1 cellular context compared by ENCODE assay signal in the genomic region with DNA sequence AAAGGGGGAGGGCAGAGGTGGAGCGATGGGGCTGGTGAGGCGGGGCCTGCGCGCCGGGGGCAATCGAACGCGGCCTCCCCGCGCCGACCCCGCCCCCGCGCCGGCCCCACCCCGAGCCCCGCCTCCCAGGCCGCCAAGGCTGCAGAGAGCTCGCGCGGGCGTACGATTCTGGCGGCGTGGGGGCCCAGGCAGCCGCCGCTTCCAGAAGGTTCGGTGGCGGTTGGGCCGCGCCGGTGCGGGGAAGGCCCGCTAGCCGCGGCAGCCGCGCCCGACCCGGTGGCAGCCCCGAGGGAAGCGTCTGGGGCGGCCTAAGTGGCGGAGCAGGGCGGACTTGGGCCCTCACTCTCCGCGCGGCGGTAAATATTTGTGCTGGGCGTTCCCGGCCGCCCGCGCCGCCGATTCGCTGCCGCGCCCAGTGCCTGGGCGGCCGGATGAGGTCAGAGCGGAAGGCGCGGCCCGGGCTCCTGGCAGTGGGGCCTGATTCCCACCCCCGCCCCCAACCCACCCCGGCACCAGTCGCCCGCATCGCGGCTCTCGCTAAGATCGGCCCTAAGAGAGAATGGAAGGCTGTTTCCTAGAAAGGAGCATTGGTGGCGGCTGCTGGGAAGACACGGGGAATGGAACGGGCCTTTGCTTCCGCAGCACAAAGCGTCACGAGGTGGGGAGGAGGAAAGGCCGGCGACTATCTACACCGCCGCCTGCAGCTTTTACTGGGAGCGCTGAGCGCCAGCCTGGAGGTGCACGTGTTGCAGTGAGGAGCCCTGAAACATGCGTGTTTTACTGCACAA.
TF ChIP-seq lines count a peak whose summit lies in the region.

A gene with protein sequence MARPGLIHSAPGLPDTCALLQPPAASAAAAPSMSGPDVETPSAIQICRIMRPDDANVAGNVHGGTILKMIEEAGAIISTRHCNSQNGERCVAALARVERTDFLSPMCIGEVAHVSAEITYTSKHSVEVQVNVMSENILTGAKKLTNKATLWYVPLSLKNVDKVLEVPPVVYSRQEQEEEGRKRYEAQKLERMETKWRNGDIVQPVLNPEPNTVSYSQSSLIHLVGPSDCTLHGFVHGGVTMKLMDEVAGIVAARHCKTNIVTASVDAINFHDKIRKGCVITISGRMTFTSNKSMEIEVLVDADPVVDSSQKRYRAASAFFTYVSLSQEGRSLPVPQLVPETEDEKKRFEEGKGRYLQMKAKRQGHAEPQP (minus strand): TSS at position 368 of the 788 bp plus-strand sequence. CDS start 368 bp downstream, outside the sequence.

TF ChIP-seq in K562, 482 proteins besides CTCF, POLR2A, EP300 and RAD21 (continued from another document and continues in another):
- TF ChIP-seq, protein P1, sequence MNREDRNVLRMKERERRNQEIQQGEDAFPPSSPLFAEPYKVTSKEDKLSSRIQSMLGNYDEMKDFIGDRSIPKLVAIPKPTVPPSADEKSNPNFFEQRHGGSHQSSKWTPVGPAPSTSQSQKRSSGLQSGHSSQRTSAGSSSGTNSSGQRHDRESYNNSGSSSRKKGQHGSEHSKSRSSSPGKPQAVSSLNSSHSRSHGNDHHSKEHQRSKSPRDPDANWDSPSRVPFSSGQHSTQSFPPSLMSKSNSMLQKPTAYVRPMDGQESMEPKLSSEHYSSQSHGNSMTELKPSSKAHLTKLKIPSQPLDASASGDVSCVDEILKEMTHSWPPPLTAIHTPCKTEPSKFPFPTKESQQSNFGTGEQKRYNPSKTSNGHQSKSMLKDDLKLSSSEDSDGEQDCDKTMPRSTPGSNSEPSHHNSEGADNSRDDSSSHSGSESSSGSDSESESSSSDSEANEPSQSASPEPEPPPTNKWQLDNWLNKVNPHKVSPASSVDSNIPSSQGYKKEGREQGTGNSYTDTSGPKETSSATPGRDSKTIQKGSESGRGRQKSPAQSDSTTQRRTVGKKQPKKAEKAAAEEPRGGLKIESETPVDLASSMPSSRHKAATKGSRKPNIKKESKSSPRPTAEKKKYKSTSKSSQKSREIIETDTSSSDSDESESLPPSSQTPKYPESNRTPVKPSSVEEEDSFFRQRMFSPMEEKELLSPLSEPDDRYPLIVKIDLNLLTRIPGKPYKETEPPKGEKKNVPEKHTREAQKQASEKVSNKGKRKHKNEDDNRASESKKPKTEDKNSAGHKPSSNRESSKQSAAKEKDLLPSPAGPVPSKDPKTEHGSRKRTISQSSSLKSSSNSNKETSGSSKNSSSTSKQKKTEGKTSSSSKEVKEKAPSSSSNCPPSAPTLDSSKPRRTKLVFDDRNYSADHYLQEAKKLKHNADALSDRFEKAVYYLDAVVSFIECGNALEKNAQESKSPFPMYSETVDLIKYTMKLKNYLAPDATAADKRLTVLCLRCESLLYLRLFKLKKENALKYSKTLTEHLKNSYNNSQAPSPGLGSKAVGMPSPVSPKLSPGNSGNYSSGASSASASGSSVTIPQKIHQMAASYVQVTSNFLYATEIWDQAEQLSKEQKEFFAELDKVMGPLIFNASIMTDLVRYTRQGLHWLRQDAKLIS (CRISPR knock-in tag; IDR thresholded peaks at IDR 0.05): peak; percentile 93
- TF ChIP-seq ZFP1 (CRISPR knock-in tag; IDR thresholded peaks at IDR 0.05) (no peak), L3MBTL2 (IDR thresholded peaks at IDR 0.05) (peak; percentile 97), CBX5 (IDR thresholded peaks at IDR 0.05; ENCODE audit: borderline replicate concordance, low read depth) (no peak), SMC3 (conservative IDR thresholded peaks at IDR 0.05; ENCODE audit: insufficient read depth, low read depth, low read length) (no peak), SRSF7 (optimal IDR thresholded peaks at IDR 0.05; ENCODE audit: low read depth, low read length) (no peak), NFE2 (IDR thresholded peaks at IDR 0.05; ENCODE audit: low read depth) (no peak), HLTF (IDR thresholded peaks at IDR 0.05) (no peak), CCAR2 (IDR thresholded peaks at IDR 0.05; ENCODE audit: low read depth, low read length) (no peak), CREBBP (IDR thresholded peaks at IDR 0.05; ENCODE audit: low read depth, low read length) (no peak), E2F3 (CRISPR knock-in tag; IDR thresholded peaks at IDR 0.05) (peak; percentile 67; the same call in 1 of the 2 replicates), ILF3 (IDR thresholded peaks at IDR 0.05; ENCODE audit: borderline replicate concordance) (no peak; the same call in 1 of the 2 replicates), NCOA1 (IDR thresholded peaks at IDR 0.05; ENCODE audit: low read depth) (0 out of 2 replicates have a peak, but pooled peaks have one; percentile 29), ETV1 (tag; conservative IDR thresholded peaks at IDR 0.05; ENCODE audit: low read depth) (peak; percentile 88), ZNF561 (CRISPR knock-in tag; conservative IDR thresholded peaks at IDR 0.05) (no peak), CREM (IDR thresholded peaks at IDR 0.05; ENCODE audit: low read depth) (peak; percentile 79), HMG20B (CRISPR knock-in tag; IDR thresholded peaks at IDR 0.05) (no peak), FUS (optimal IDR thresholded peaks at IDR 0.05; ENCODE audit: low read depth, low read length) (no peak), TRIM24 (IDR thresholded peaks at IDR 0.05) (0 out of 4 replicates have a peak, but pooled peaks of 1 of the 2 experiments have one; percentile 27)
- TF ChIP-seq, protein P2, sequence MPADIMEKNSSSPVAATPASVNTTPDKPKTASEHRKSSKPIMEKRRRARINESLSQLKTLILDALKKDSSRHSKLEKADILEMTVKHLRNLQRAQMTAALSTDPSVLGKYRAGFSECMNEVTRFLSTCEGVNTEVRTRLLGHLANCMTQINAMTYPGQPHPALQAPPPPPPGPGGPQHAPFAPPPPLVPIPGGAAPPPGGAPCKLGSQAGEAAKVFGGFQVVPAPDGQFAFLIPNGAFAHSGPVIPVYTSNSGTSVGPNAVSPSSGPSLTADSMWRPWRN (IDR thresholded peaks at IDR 0.05; ENCODE audit: low read depth): no peak
- TF ChIP-seq, protein P3, sequence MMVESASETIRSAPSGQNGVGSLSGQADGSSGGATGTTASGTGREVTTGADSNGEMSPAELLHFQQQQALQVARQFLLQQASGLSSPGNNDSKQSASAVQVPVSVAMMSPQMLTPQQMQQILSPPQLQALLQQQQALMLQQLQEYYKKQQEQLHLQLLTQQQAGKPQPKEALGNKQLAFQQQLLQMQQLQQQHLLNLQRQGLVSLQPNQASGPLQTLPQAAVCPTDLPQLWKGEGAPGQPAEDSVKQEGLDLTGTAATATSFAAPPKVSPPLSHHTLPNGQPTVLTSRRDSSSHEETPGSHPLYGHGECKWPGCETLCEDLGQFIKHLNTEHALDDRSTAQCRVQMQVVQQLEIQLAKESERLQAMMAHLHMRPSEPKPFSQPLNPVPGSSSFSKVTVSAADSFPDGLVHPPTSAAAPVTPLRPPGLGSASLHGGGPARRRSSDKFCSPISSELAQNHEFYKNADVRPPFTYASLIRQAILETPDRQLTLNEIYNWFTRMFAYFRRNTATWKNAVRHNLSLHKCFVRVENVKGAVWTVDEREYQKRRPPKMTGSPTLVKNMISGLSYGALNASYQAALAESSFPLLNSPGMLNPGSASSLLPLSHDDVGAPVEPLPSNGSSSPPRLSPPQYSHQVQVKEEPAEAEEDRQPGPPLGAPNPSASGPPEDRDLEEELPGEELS (CRISPR knock-in tag; IDR thresholded peaks at IDR 0.05; ENCODE audit: borderline replicate concordance): peak; percentile 94; the same call in 1 of the 2 replicates
- TF ChIP-seq, protein P4, sequence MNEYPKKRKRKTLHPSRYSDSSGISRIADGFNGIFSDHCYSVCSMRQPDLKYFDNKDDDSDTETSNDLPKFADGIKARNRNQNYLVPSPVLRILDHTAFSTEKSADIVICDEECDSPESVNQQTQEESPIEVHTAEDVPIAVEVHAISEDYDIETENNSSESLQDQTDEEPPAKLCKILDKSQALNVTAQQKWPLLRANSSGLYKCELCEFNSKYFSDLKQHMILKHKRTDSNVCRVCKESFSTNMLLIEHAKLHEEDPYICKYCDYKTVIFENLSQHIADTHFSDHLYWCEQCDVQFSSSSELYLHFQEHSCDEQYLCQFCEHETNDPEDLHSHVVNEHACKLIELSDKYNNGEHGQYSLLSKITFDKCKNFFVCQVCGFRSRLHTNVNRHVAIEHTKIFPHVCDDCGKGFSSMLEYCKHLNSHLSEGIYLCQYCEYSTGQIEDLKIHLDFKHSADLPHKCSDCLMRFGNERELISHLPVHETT (CRISPR knock-in tag; conservative IDR thresholded peaks at IDR 0.05 in 1 of 2, IDR thresholded peaks at IDR 0.05 in 1 of 2): peak in 1 of 2 experiments; percentile 75; a peak in 1 of 4 replicates
- TF ChIP-seq, protein P5, sequence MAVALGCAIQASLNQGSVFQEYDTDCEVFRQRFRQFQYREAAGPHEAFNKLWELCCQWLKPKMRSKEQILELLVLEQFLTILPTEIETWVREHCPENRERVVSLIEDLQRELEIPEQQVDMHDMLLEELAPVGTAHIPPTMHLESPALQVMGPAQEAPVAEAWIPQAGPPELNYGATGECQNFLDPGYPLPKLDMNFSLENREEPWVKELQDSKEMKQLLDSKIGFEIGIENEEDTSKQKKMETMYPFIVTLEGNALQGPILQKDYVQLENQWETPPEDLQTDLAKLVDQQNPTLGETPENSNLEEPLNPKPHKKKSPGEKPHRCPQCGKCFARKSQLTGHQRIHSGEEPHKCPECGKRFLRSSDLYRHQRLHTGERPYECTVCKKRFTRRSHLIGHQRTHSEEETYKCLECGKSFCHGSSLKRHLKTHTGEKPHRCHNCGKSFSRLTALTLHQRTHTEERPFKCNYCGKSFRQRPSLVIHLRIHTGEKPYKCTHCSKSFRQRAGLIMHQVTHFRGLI (CRISPR knock-in tag; IDR thresholded peaks at IDR 0.05): no peak
- TF ChIP-seq, protein P6, sequence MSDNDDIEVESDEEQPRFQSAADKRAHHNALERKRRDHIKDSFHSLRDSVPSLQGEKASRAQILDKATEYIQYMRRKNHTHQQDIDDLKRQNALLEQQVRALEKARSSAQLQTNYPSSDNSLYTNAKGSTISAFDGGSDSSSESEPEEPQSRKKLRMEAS (CRISPR knock-in tag; IDR thresholded peaks at IDR 0.05): peak; percentile 98
- TF ChIP-seq, protein P7, sequence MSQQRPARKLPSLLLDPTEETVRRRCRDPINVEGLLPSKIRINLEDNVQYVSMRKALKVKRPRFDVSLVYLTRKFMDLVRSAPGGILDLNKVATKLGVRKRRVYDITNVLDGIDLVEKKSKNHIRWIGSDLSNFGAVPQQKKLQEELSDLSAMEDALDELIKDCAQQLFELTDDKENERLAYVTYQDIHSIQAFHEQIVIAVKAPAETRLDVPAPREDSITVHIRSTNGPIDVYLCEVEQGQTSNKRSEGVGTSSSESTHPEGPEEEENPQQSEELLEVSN (IDR thresholded peaks at IDR 0.05; ENCODE audit: borderline replicate concordance in 1 of 2, extremely low read depth in 1 of 2, insufficient read depth in 1 of 2, insufficient read length in 1 of 2, low read depth in 1 of 2, low read length in 1 of 2, poor library complexity in 1 of 2, severe bottlenecking in 1 of 2): peak; percentile 86 to 88
- TF ChIP-seq, protein P8, sequence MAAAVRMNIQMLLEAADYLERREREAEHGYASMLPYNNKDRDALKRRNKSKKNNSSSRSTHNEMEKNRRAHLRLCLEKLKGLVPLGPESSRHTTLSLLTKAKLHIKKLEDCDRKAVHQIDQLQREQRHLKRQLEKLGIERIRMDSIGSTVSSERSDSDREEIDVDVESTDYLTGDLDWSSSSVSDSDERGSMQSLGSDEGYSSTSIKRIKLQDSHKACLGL (CRISPR knock-in tag; IDR thresholded peaks at IDR 0.05; ENCODE audit: borderline replicate concordance, poor library complexity, severe bottlenecking): peak; percentile 81
- TF ChIP-seq, protein P9, sequence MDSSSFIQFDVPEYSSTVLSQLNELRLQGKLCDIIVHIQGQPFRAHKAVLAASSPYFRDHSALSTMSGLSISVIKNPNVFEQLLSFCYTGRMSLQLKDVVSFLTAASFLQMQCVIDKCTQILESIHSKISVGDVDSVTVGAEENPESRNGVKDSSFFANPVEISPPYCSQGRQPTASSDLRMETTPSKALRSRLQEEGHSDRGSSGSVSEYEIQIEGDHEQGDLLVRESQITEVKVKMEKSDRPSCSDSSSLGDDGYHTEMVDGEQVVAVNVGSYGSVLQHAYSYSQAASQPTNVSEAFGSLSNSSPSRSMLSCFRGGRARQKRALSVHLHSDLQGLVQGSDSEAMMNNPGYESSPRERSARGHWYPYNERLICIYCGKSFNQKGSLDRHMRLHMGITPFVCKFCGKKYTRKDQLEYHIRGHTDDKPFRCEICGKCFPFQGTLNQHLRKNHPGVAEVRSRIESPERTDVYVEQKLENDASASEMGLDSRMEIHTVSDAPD (CRISPR knock-in tag; IDR thresholded peaks at IDR 0.05): no peak
- TF ChIP-seq, protein P10, sequence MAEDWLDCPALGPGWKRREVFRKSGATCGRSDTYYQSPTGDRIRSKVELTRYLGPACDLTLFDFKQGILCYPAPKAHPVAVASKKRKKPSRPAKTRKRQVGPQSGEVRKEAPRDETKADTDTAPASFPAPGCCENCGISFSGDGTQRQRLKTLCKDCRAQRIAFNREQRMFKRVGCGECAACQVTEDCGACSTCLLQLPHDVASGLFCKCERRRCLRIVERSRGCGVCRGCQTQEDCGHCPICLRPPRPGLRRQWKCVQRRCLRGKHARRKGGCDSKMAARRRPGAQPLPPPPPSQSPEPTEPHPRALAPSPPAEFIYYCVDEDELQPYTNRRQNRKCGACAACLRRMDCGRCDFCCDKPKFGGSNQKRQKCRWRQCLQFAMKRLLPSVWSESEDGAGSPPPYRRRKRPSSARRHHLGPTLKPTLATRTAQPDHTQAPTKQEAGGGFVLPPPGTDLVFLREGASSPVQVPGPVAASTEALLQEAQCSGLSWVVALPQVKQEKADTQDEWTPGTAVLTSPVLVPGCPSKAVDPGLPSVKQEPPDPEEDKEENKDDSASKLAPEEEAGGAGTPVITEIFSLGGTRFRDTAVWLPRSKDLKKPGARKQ (CRISPR knock-in tag; IDR thresholded peaks at IDR 0.05): no peak
